Comparison of ENCODE assay signal across 7 cellular contexts in genomic region chr11:65662802-65663633, GRCh38. TPM values are rescaled to one million over a fixed set of nuclear protein-coding genes. Genes with fewer than 3 reads are reported as not detected.
A peak's percentile ranks its signal among the peaks of the same experiment; 100 is the strongest.
DNase-seq lines count a peak whose midpoint lies in the region; ATAC-seq, FAIRE-seq and TF ChIP-seq lines count a peak whose summit lies in the region.

Gene RELA (minus strand): TSS chr11:65662916. CDS start chr11:65662832, 84 bp downstream.

- H3K36me3 Mint-ChIP-seq in astrocyte (ENCODE audit: low read depth, unreplicated experiment): peaks cover 18% of the 10 kb centered on the region

- H2AFZ ChIP-seq in astrocyte (ENCODE audit: low read depth, low read length): peak within 1 kb of the TSS; percentile 88

- H3K9ac ChIP-seq in astrocyte (ENCODE audit: low read length): peak within 1 kb of the TSS; percentile 95

- H3K36me3 ChIP-seq in astrocyte (ENCODE audit: insufficient read depth, low read length): peaks cover 24% of the 10 kb centered on the region

- TF ChIP-seq CTCF in astrocyte (IDR thresholded peaks at IDR 0.05; ENCODE audit: insufficient read depth, low read depth, low read length) (no peak), retinal pigment epithelial cell (conservative IDR thresholded peaks at IDR 0.05; ENCODE audit: low read depth, low read length) (no peak)

- H3K9me3 Mint-ChIP-seq in astrocyte (ENCODE audit: unreplicated experiment): no peaks in the 10 kb centered on the region

- H3K4me3 ChIP-seq in astrocyte (ENCODE audit: insufficient read depth, low read depth, low read length) (peak within 1 kb of the TSS; percentile 82), retinal pigment epithelial cell (ENCODE audit: low read length) (peak within 1 kb of the TSS; percentile 94)

- H3K4me3 Mint-ChIP-seq in astrocyte (ENCODE audit: unreplicated experiment): peak within 1 kb of the TSS; percentile 91

- peak within 1 kb of the TSS; percentile 80 for H3K27ac Mint-ChIP-seq in astrocyte (ENCODE audit: unreplicated experiment)

- no peaks in the 10 kb centered on the region for H3K27me3 Mint-ChIP-seq in astrocyte (ENCODE audit: low read depth, unreplicated experiment)

- H3K27me3 ChIP-seq in astrocyte (ENCODE audit: insufficient read depth, low read length): no peaks in the 10 kb centered on the region

- H3K79me2 ChIP-seq in astrocyte (ENCODE audit: insufficient read depth, low read length): peaks cover 42% of the 10 kb centered on the region

- peak within 1 kb of the TSS; percentile 91 for H3K4me2 ChIP-seq in astrocyte (ENCODE audit: low read length)

- ATAC-seq in GM18498 (IDR thresholded peaks at IDR 0.05; ENCODE audit: unreplicated experiment) (peak; percentile 84), HG02840 (IDR thresholded peaks at IDR 0.05; ENCODE audit: low FRiP score, unreplicated experiment) (peak; percentile 78)

- peaks cover 8% of the 10 kb centered on the region for H3K4me1 Mint-ChIP-seq in astrocyte (ENCODE audit: low read depth, unreplicated experiment)

- H3K9me3 ChIP-seq in astrocyte (ENCODE audit: insufficient read depth, low read depth, low read length): no peaks in the 10 kb centered on the region

- H3K27ac ChIP-seq in astrocyte (ENCODE audit: low read depth, low read length): peak within 1 kb of the TSS; percentile 94

- H4K20me1 ChIP-seq in astrocyte (ENCODE audit: insufficient read depth, low read length): peaks cover 33% of the 10 kb centered on the region

- peaks cover 17% of the 10 kb centered on the region for H3K4me1 ChIP-seq in astrocyte (ENCODE audit: insufficient read depth, low read length)

- no peak for FAIRE-seq in astrocyte (lab: Jason Lieb, UNC)

- DNase-seq in NCI-H146 treated with DMSO at 0.1 percent for 48 hours (lab: John Stamatoyannopoulos, UW; ENCODE audit: unreplicated experiment): peak; percentile 75
- peak; percentile 89 for DNase-seq in T-helper 22 cell (ENCODE audit: low read depth)
- DNase-seq in astrocyte (ENCODE audit: low read depth): peak; percentile 83
- peak; percentile 92 for DNase-seq in hepatic stellate cell (ENCODE audit: low spot score)
- DNase-seq in retinal pigment epithelial cell (ENCODE audit: low read depth): no peak

RNA-seq across cellular contexts. Expression of gene RELA, which starts in this region (rescaled TPM):
- total RNA-seq in astrocyte: 62.2 and 68.9 TPM in 2 replicates
